In genomic region chr10:110672580-110672919, GRCh38 we compare ENCODE assay signal across 8 cellular contexts. TPM values are rescaled to one million over a fixed set of nuclear protein-coding genes. Genes with fewer than 3 reads are reported as not detected.
DNase-seq lines count a peak whose midpoint lies in the region; ATAC-seq and TF ChIP-seq lines count a peak whose summit lies in the region.

No MANE protein-coding gene starts in this region.

- peaks cover 3% of the 10 kb centered on the region for H3K4me1 ChIP-seq in thymus (ENCODE audit: control insufficient read depth, insufficient read depth, low read length)

- no peaks in the 10 kb centered on the region for H3K36me3 Mint-ChIP-seq in activated naive CD4-positive, alpha-beta T cell treated with anti-CD3 and anti-CD28 coated beads, Interleukin-2, amount 50 U/mL, for 72 hours

- POLR2A ChIA-PET in GM10248 (lab: Yijun Ruan, JAX): no interaction called here

- H3K27ac ChIP-seq in thymus (ENCODE audit: low read depth): peak overlapping the region; percentile 77

- 3% methylated on average over 12 of the region's 12 CpGs for WGBS in thymus

- TF ChIP-seq CTCF in kidney epithelial cell (IDR thresholded peaks at IDR 0.05; ENCODE audit: insufficient read depth, low read length, poor library complexity, severe bottlenecking) (no peak), GM10248 (IDR thresholded peaks at IDR 0.05; ENCODE audit: control extremely low read depth, extremely low read depth, low read depth, missing control alignments) (no peak)

- H3K9me3 ChIP-seq in thymus (ENCODE audit: control insufficient read depth): no peaks in the 10 kb centered on the region

- H3K36me3 ChIP-seq in kidney epithelial cell (ENCODE audit: control insufficient read depth, insufficient read depth, low read length): no peaks in the 10 kb centered on the region
- H3K36me3 ChIP-seq in thymus (ENCODE audit: control insufficient read depth, insufficient read depth): no peaks in the 10 kb centered on the region

- H3K27me3 ChIP-seq in kidney epithelial cell (ENCODE audit: control insufficient read depth, insufficient read depth, low read length) (no peaks in the 10 kb centered on the region), thymus (ENCODE audit: control insufficient read depth, insufficient read depth) (peaks cover 4% of the 10 kb centered on the region)

- DNase-seq in activated naive CD4-positive, alpha-beta T cell treated with anti-CD3 and anti-CD28 coated beads, Interleukin-2, amount 50 U/mL, for 72 hours (ENCODE audit: low spot score in 2 of 2): no peak
- DNase-seq in kidney epithelial cell (ENCODE audit: low read depth) (no peak), NCI-H1930 (lab: John Stamatoyannopoulos, UW) (no peak), GM10248 (ENCODE audit: extremely low spot score) (no peak), HT-29 (ENCODE audit: low spot score) (no peak)

- H3K4me3 ChIP-seq in kidney epithelial cell (ENCODE audit: low read depth, low read length): peak overlapping the region; percentile 53
- H3K4me3 ChIP-seq in thymus (ENCODE audit: low read length): peak overlapping the region; percentile 83

- CTCF ChIA-PET in GM10248 (lab: Yijun Ruan, JAX): interaction anchor here (0.7 to 5.6 kb wide), 64 partner anchors 8 to 1465 kb away, joined by 3 to 72 read pairs (median 4); partner anchors contain the start of genes RBM20 and SMNDC1

- ATAC-seq in GM18909 (IDR thresholded peaks at IDR 0.05; ENCODE audit: poor library complexity, unreplicated experiment) (peak; percentile 26), HG02981 (IDR thresholded peaks at IDR 0.05; ENCODE audit: unreplicated experiment) (peak; percentile 15)
- peak; percentile 29 to 37 for ATAC-seq in activated naive CD4-positive, alpha-beta T cell treated with anti-CD3 and anti-CD28 coated beads, Interleukin-2, amount 50 U/mL, for 72 hours

- no peaks in the 10 kb centered on the region for H3K9me3 Mint-ChIP-seq in activated naive CD4-positive, alpha-beta T cell treated with anti-CD3 and anti-CD28 coated beads, Interleukin-2, amount 50 U/mL, for 72 hours

- peak overlapping the region in 1 of 2 donors; percentile 85 for H3K27ac Mint-ChIP-seq in activated naive CD4-positive, alpha-beta T cell treated with anti-CD3 and anti-CD28 coated beads, Interleukin-2, amount 50 U/mL, for 72 hours

RNA-seq across cellular contexts. Expression of gene RBM20, which starts 28.4 kb away (rescaled TPM):
- under 1 TPM; 0.06 to 0.20 TPM for total RNA-seq in activated naive CD4-positive, alpha-beta T cell treated with anti-CD3 and anti-CD28 coated beads, Interleukin-2, amount 50 U/mL, for 72 hours
- total RNA-seq in kidney epithelial cell: 3.3 and 3.8 TPM in 2 replicates
- polyA plus RNA-seq in thymus: 3.8 TPM
- total RNA-seq in HT-29 (2014; rRNA removed; shearing (Covaris generic)): 0.13 TPM in 1 of 2 replicates, not detected in the other
